Comparison of ENCODE assay signal across 21 cellular contexts in the genomic region with DNA sequence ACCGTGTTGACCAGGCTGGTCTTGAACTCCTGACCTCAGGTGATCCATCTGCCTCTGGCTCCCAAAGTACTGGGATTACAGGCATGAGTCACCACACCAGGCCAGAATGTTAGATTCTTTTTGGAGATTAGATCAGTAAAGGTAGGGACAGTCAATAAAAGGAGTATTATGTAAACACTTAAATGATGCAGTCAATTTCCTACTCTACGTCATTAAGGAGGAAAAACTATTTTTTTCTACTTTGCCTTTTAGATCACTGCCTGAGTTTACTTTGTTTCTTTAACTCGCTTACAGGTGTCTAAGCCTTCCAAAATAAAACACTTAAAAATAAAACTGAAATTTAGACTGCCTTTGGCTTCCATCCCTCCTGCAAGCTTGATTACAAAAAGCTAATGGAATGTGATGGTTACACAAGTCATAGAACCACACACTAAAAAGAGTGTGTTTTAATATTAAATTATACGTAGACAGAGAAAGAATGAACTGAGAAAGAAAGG. TPM values are rescaled to one million over a fixed set of nuclear protein-coding genes. Genes with fewer than 3 reads are reported as not detected.
DNase-seq lines count a peak whose midpoint lies in the region; ATAC-seq and TF ChIP-seq lines count a peak whose summit lies in the region.
"Had no signal": no experiment of that assay in that cellular context is flagged by ENCODE, and none has a peak within 500 bp of the region (broad histone marks: within the 10 kb centered on the region; RNA-seq: fewer than 3 reads in every experiment).

No MANE protein-coding gene starts in this region.

- TF ChIP-seq POLR2A in upper lobe of left lung (IDR thresholded peaks at IDR 0.05) (no peak), transverse colon (IDR thresholded peaks at IDR 0.05) (no peak)

- H3K27ac ChIP-seq in SK-N-SH (ENCODE audit: low read depth in 2 of 2, low read length in 1 of 2) (no peak overlapping the region), epithelial cell of prostate (peak overlapping the region; percentile 29), upper lobe of left lung (no peak overlapping the region), transverse colon (no peak overlapping the region)
- H3K27ac ChIP-seq: BLaER1, dorsolateral prefrontal cortex, heart left ventricle, prostate gland, RWPE1 had no signal

- no peak for TF ChIP-seq RAD21 in SK-N-SH (IDR thresholded peaks at IDR 0.05; ENCODE audit: low read length)

- H3F3A ChIP-seq in SK-N-SH (replicated peaks; ENCODE audit: insufficient read depth), result no peaks in the 10 kb centered on the region

- CTCF ChIA-PET in SK-N-SH (lab: Yijun Ruan, JAX), result interaction anchor here (6.0 kb wide), 1 partner anchor 17 kb away, joined by 51 read pairs; no protein-coding TSS in a partner anchor

- WGBS in SK-N-SH (ENCODE audit: low lambda C conversion rate), result 73% methylated on average over 4 of the region's 4 CpGs
- 55 to 57% methylated on average over 4 of the region's 4 CpGs for WGBS in upper lobe of left lung, 2 donors
- 71 to 76% methylated on average over 3 to 4 of the region's 4 CpGs for WGBS in transverse colon (ENCODE audit: low coverage in 1 of 2), 2 donors

- no peaks in the 10 kb centered on the region for H3K36me3 ChIP-seq in SK-N-SH (replicated peaks in 1 of 2; ENCODE audit: control insufficient read depth in 1 of 2, insufficient read depth in 2 of 2, low read length in 1 of 2)
- no peaks in the 10 kb centered on the region for H3K36me3 ChIP-seq in upper lobe of left lung
- no peaks in the 10 kb centered on the region for H3K36me3 ChIP-seq in transverse colon
- H3K36me3 ChIP-seq: BLaER1, prostate gland had no signal

- H2AFZ ChIP-seq in SK-N-SH (ENCODE audit: low read depth), result no peak overlapping the region

- POLR2A ChIA-PET in SK-N-SH (lab: Yijun Ruan, JAX), result no interaction called here

- H4K20me1 ChIP-seq in SK-N-SH (ENCODE audit: insufficient read depth), result no peaks in the 10 kb centered on the region
- H4K20me1 ChIP-seq: BLaER1 had no signal

- intact Hi-C loops in transverse colon (cut with DNase I; ENCODE audit: low total_unique reads), result no loop called here

- no peak for TF ChIP-seq EP300 in SK-N-SH (IDR thresholded peaks at IDR 0.05; ENCODE audit: borderline replicate concordance in 1 of 2, low read depth in 1 of 2, low read length in 1 of 2)
- TF ChIP-seq EP300 in upper lobe of left lung (IDR thresholded peaks at IDR 0.05), result no peak
- TF ChIP-seq EP300 in transverse colon (IDR thresholded peaks at IDR 0.05; ENCODE audit: low read depth), result no peak

- H3K4me1 ChIP-seq in SK-N-SH (ENCODE audit: control insufficient read depth in 1 of 2, insufficient read depth in 2 of 2, low read depth in 1 of 2, low read length in 1 of 2) (no peaks in the 10 kb centered on the region), upper lobe of left lung (peaks cover 0 to 3% (median 0%) of the 10 kb centered on the region in 4 donors), transverse colon (no peaks in the 10 kb centered on the region)
- H3K4me1 ChIP-seq: BLaER1, heart left ventricle, prostate gland had no signal

- DNase-seq in SK-N-SH, result no peak
- peak; percentile 83 for DNase-seq in M059J (ENCODE audit: low read depth)
- DNase-seq in epithelial cell of prostate (ENCODE audit: low read depth, low spot score), result peak; percentile 24
- DNase-seq in upper lobe of left lung, result no peak
- no peak for DNase-seq in SKM-1 (lab: John Stamatoyannopoulos, UW; ENCODE audit: unreplicated experiment)
- DNase-seq in SW480 (ENCODE audit: low spot score), result no peak
- no peak for DNase-seq in transverse colon
- DNase-seq: DMS79 treated with DMSO at 0.1 percent for 48 hours, dorsolateral prefrontal cortex, H9, heart left ventricle, KBM-7, naive B cell, NCI-H1694, T1000 had no signal

- ATAC-seq in SK-N-SH treated with all-trans-retinoic acid at 6 μM for 48 hours, result no peak
- peak; percentile 23 to 62 for ATAC-seq in upper lobe of left lung (ENCODE audit: low FRiP score in 2 of 2)
- ATAC-seq: activated naive CD4-positive, alpha-beta T cell treated with anti-CD3 and anti-CD28 coated beads, Interleukin-2, amount 50 U/mL, for 72 hours; heart left ventricle; WTC11 had no signal

- no peak overlapping the region for H3K4me2 ChIP-seq in SK-N-SH
- H3K4me2 ChIP-seq: BLaER1 had no signal

- no peak overlapping the region for H3K4me3 ChIP-seq in SK-N-SH (ENCODE audit: low read depth in 2 of 2, low read length in 1 of 2)
- H3K4me3 ChIP-seq in upper lobe of left lung, result no peak overlapping the region
- H3K4me3 ChIP-seq in transverse colon, result no peak overlapping the region
- H3K4me3 ChIP-seq: BLaER1, dorsolateral prefrontal cortex, heart left ventricle, prostate gland had no signal

- H3K27me3 ChIP-seq in SK-N-SH (ENCODE audit: insufficient read depth) (no peaks in the 10 kb centered on the region), upper lobe of left lung (no peaks in the 10 kb centered on the region), transverse colon (no peaks in the 10 kb centered on the region)
- H3K27me3 ChIP-seq: BLaER1, dorsolateral prefrontal cortex, heart left ventricle had no signal

- H3K9ac ChIP-seq in SK-N-SH, result no peak overlapping the region
- H3K9ac ChIP-seq: BLaER1 had no signal

- H3K79me2 ChIP-seq in SK-N-SH (ENCODE audit: insufficient read depth), result no peaks in the 10 kb centered on the region

- no peaks in the 10 kb centered on the region for H3K9me3 ChIP-seq in SK-N-SH
- H3K9me3 ChIP-seq in upper lobe of left lung, result no peaks in the 10 kb centered on the region
- H3K9me3 ChIP-seq in transverse colon, result no peaks in the 10 kb centered on the region
- H3K9me3 ChIP-seq: BLaER1, heart left ventricle, prostate gland had no signal

- in situ Hi-C loops in transverse colon (cut with MboI; ENCODE audit: low pct_ligation_motif_present in 1 of 4, low pct_unique_long_range_greater_than_20kb in 1 of 4, low sequenced_read_pairs in 3 of 4), result no loop called here

- H3K9me2 ChIP-seq in SK-N-SH, result no peaks in the 10 kb centered on the region

- TF ChIP-seq CTCF in SK-N-SH (IDR thresholded peaks at IDR 0.05) (no peak), upper lobe of left lung (IDR thresholded peaks at IDR 0.05) (no peak), transverse colon (IDR thresholded peaks at IDR 0.05) (no peak)

TF ChIP-seq in SK-N-SH treated with all-trans-retinoic acid at 6 μM for 48 hours, 23 proteins besides CTCF, POLR2A, EP300 and RAD21:
- TF ChIP-seq PPARA (CRISPR knock-in tag; IDR thresholded peaks at IDR 0.05; ENCODE audit: borderline replicate concordance) (no peak), ZNF70 (CRISPR knock-in tag; IDR thresholded peaks at IDR 0.05) (peak; percentile 91)
TF ChIP-seq in SK-N-SH treated with all-trans-retinoic acid at 6 μM for 48 hours: peak in this region for 1.

TF ChIP-seq in SK-N-SH, 30 proteins besides CTCF, POLR2A, EP300 and RAD21:
- no peak for TF ChIP-seq GATA2 (CRISPR knock-in tag; IDR thresholded peaks at IDR 0.05)
- no peak for TF ChIP-seq POLR2AphosphoS5 (IDR thresholded peaks at IDR 0.05; ENCODE audit: low read depth, low read length)
- no peak for TF ChIP-seq JUND (IDR thresholded peaks at IDR 0.05)
- TF ChIP-seq TEAD4 (IDR thresholded peaks at IDR 0.05; ENCODE audit: borderline replicate concordance, insufficient read depth), result no peak
- TF ChIP-seq FOXJ3 (CRISPR knock-in tag; IDR thresholded peaks at IDR 0.05), result no peak
- TF ChIP-seq SMC3 (IDR thresholded peaks at IDR 0.05; ENCODE audit: low read depth, low read length), result no peak
- TF ChIP-seq NFIC (IDR thresholded peaks at IDR 0.05; ENCODE audit: borderline replicate concordance), result no peak
- TF ChIP-seq, protein P1, sequence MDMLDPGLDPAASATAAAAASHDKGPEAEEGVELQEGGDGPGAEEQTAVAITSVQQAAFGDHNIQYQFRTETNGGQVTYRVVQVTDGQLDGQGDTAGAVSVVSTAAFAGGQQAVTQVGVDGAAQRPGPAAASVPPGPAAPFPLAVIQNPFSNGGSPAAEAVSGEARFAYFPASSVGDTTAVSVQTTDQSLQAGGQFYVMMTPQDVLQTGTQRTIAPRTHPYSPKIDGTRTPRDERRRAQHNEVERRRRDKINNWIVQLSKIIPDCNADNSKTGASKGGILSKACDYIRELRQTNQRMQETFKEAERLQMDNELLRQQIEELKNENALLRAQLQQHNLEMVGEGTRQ (IDR thresholded peaks at IDR 0.05; ENCODE audit: borderline replicate concordance, low read depth, low read length), result no peak

RNA-seq across cellular contexts. Expression of a gene that starts 6.9 kb away (rescaled TPM):
- 19.2 and 24.9 TPM in 2 replicates for polyA plus RNA-seq in SK-N-SH (2012; rRNA removed)
- 18.5 and 21.0 TPM in 2 replicates for polyA plus RNA-seq in SK-N-SH (2012; cell fraction: cytosol; rRNA removed)
- 12.0 TPM in 2 replicates for polyA plus RNA-seq in SK-N-SH (2012; cell fraction: nucleus; rRNA removed)
- total RNA-seq in M059J (2014; rRNA removed; shearing (Covaris generic)), result 5.8 and 9.7 TPM in 2 replicates
- total RNA-seq in upper lobe of left lung (10 to 100 TPM in 5 of 6 donors, 1 to 10 TPM in 1; 8.4 to 26.3 (median 14.6) TPM), transverse colon (10 to 100 TPM in 1 of 4 donors, 1 to 10 TPM in 3; 6.0 to 10.8 (median 9.0) TPM)

RNA-seq across cellular contexts. Expression of a gene that starts 25.2 kb away (rescaled TPM):
- 3.8 and 4.9 TPM in 2 replicates for polyA plus RNA-seq in SK-N-SH (2012; rRNA removed)
- polyA plus RNA-seq in SK-N-SH (2012; cell fraction: cytosol; rRNA removed), result 1.9 and 2.3 TPM in 2 replicates
- 22.2 and 23.7 TPM in 2 replicates for polyA plus RNA-seq in SK-N-SH (2012; cell fraction: nucleus; rRNA removed)
- total RNA-seq in M059J (2014; rRNA removed; shearing (Covaris generic)), result 0.74 and 2.2 TPM in 2 replicates
- 10 to 100 TPM in 1 of 6 donors, 1 to 10 TPM in 5; 2.7 to 17.8 (median 5.2) TPM for total RNA-seq in upper lobe of left lung
- 1 to 10 TPM in 3 of 4 donors, under 1 TPM in 1; 0.75 to 4.4 (median 2.6) TPM for total RNA-seq in transverse colon

Comparison
In these comparisons a context has a peak if more than half of its experiments do, and no peak if none do; other contexts are left out.
1. DNase-seq: peak in M059J (single experiment) and epithelial cell of prostate (single experiment); none in SK-N-SH (single experiment), upper lobe of left lung (0 of 2), SKM-1 (single experiment), SW480 (single experiment) and transverse colon (single experiment).